8 cellular contexts compared by ENCODE assay signal in genomic region chr9:131609116-131609830, GRCh38.
DNase-seq lines count a peak whose midpoint lies in the region; ATAC-seq and TF ChIP-seq lines count a peak whose summit lies in the region.

No MANE protein-coding gene starts in this region.

- no peaks in the 10 kb centered on the region for H3K9me3 Mint-ChIP-seq in activated naive CD4-positive, alpha-beta T cell treated with anti-CD3 and anti-CD28 coated beads, Interleukin-2, amount 10 ng/mL, durations not matched to agents 7 days and 5 days
- H3K9me3 Mint-ChIP-seq in activated naive CD4-positive, alpha-beta T cell treated with anti-CD3 and anti-CD28 coated beads for 36 hours, result no peaks in the 10 kb centered on the region

- peaks cover 0 to 16% of the 10 kb centered on the region in 2 donors for H3K36me3 ChIP-seq in vagina

- TF ChIP-seq POLR2A in vagina (IDR thresholded peaks at IDR 0.05), result no peak

- H3K27ac ChIP-seq in dorsolateral prefrontal cortex (peak overlapping the region in 54 of 59 donors; percentile 2 to 88 (median 70)), vagina (peak overlapping the region; percentile 87)

- H3K27me3 Mint-ChIP-seq in activated naive CD4-positive, alpha-beta T cell treated with anti-CD3 and anti-CD28 coated beads, Interleukin-2, amount 10 ng/mL, durations not matched to agents 7 days and 5 days, result no peaks in the 10 kb centered on the region
- H3K27me3 Mint-ChIP-seq in activated naive CD4-positive, alpha-beta T cell treated with anti-CD3 and anti-CD28 coated beads for 36 hours (ENCODE audit: low read depth), result no peaks in the 10 kb centered on the region

- H3K4me3 Mint-ChIP-seq in activated naive CD4-positive, alpha-beta T cell treated with anti-CD3 and anti-CD28 coated beads, Interleukin-2, amount 10 ng/mL, durations not matched to agents 7 days and 5 days, result no peak overlapping the region
- no peak overlapping the region for H3K4me3 Mint-ChIP-seq in activated naive CD4-positive, alpha-beta T cell treated with anti-CD3 and anti-CD28 coated beads for 36 hours

- no peaks in the 10 kb centered on the region for H3K4me1 Mint-ChIP-seq in activated naive CD4-positive, alpha-beta T cell treated with anti-CD3 and anti-CD28 coated beads, Interleukin-2, amount 10 ng/mL, durations not matched to agents 7 days and 5 days
- H3K4me1 Mint-ChIP-seq in activated naive CD4-positive, alpha-beta T cell treated with anti-CD3 and anti-CD28 coated beads for 36 hours (ENCODE audit: low read depth), result no peaks in the 10 kb centered on the region

- no peak for TF ChIP-seq CTCF in dorsolateral prefrontal cortex (IDR thresholded peaks at IDR 0.05 in 54 of 56, conservative IDR thresholded peaks at IDR 0.05 in 2 of 56; ENCODE audit: low read depth in 1 of 56, partially characterized antibody in 56 of 56)
- no peak for TF ChIP-seq CTCF in vagina (IDR thresholded peaks at IDR 0.05)

- CTCF ChIA-PET in activated naive CD4-positive, alpha-beta T cell treated with anti-CD3 and anti-CD28 coated beads, Interleukin-2, amount 10 ng/mL, durations not matched to agents 7 days and 5 days (lab: Charles Lee), result no interaction called here
- CTCF ChIA-PET in activated naive CD4-positive, alpha-beta T cell treated with anti-CD3 and anti-CD28 coated beads for 36 hours (lab: Charles Lee), result interaction anchor here (0.6 to 2.7 kb wide), 4 partner anchors 13 to 150 kb away, joined by 3 to 9 read pairs (median 4); no protein-coding TSS in a partner anchor

- peak overlapping the region in 13 of 59 donors; percentile 1 to 32 (median 15) for H3K4me3 ChIP-seq in dorsolateral prefrontal cortex
- no peak overlapping the region for H3K4me3 ChIP-seq in vagina

- H3K27me3 ChIP-seq in dorsolateral prefrontal cortex (no peaks in the 10 kb centered on the region), vagina (no peaks in the 10 kb centered on the region)

- no peak for DNase-seq in activated naive CD4-positive, alpha-beta T cell treated with anti-CD3 and anti-CD28 coated beads, Interleukin-2, amount 10 ng/mL, durations not matched to agents 7 days and 5 days
- DNase-seq in activated naive CD4-positive, alpha-beta T cell treated with anti-CD3 and anti-CD28 coated beads for 36 hours, result no peak
- DNase-seq in dorsolateral prefrontal cortex, result peak in 4 of 10 donors; percentile 38 to 72 (median 59)
- peak; percentile 70 for DNase-seq in medulla oblongata (ENCODE audit: extremely low spot score)
- DNase-seq in vagina (ENCODE audit: extremely low spot score in 2 of 2), result no peak
- DNase-seq in left lobe of liver (ENCODE audit: low spot score), result no peak

- peak overlapping the region; percentile 20 for H3K27ac Mint-ChIP-seq in activated naive CD4-positive, alpha-beta T cell treated with anti-CD3 and anti-CD28 coated beads, Interleukin-2, amount 10 ng/mL, durations not matched to agents 7 days and 5 days
- H3K27ac Mint-ChIP-seq in activated naive CD4-positive, alpha-beta T cell treated with anti-CD3 and anti-CD28 coated beads for 36 hours, result no peak overlapping the region

- intact Hi-C loops in activated naive CD4-positive, alpha-beta T cell treated with anti-CD3 and anti-CD28 coated beads for 36 hours (cut with micrococcal nuclease), result no loop called here
- intact Hi-C loops in dorsolateral prefrontal cortex (cut with DNase I) (loop anchor here in 1 of 2 donors (10.0 kb wide), 1 partner anchor 74 kb away; the partner anchor contains the start of gene UCK1), vagina (cut with DNase I) (loop anchor here (10.0 kb wide), 1 partner anchor 1766 kb away; the partner anchor contains the start of genes STKLD1 and SURF4)

- ATAC-seq in GM21515 (IDR thresholded peaks at IDR 0.05; ENCODE audit: unreplicated experiment) (no peak), left lobe of liver (no peak), HG03095 (IDR thresholded peaks at IDR 0.05; ENCODE audit: unreplicated experiment) (no peak)

- no peaks in the 10 kb centered on the region for H3K9me3 ChIP-seq in vagina

- H3K4me1 ChIP-seq in vagina, result peaks cover 40% of the 10 kb centered on the region

- H3K36me3 Mint-ChIP-seq in activated naive CD4-positive, alpha-beta T cell treated with anti-CD3 and anti-CD28 coated beads, Interleukin-2, amount 10 ng/mL, durations not matched to agents 7 days and 5 days, result peaks cover 33% of the 10 kb centered on the region
- no peaks in the 10 kb centered on the region for H3K36me3 Mint-ChIP-seq in activated naive CD4-positive, alpha-beta T cell treated with anti-CD3 and anti-CD28 coated beads for 36 hours (ENCODE audit: low read depth)
